ENCODE assay signal across 15 cellular contexts in genomic region chr13:26498524-26499208, GRCh38. TPM values are rescaled to one million over a fixed set of nuclear protein-coding genes. Genes with fewer than 3 reads are reported as not detected.
DNase-seq lines count a peak whose midpoint lies in the region; ATAC-seq, FAIRE-seq and TF ChIP-seq lines count a peak whose summit lies in the region.
"Had no signal": no experiment of that assay in that cellular context is flagged by ENCODE, and none has a peak within 500 bp of the region (broad histone marks: within the 10 kb centered on the region; RNA-seq: fewer than 3 reads in every experiment).

No MANE protein-coding gene starts in this region.

- H3K27ac ChIP-seq in A673 (ENCODE audit: low read depth, low read length, poor library complexity, severe bottlenecking), result peak overlapping the region; percentile 79
- H3K27ac ChIP-seq in naive thymus-derived CD4-positive, alpha-beta T cell (ENCODE audit: low read depth, low read length), result no peak overlapping the region
- H3K27ac ChIP-seq: WERI-Rb-1 had no signal

- CTCF ChIA-PET in A673 (lab: Charles Lee), result no interaction called here
- CTCF ChIA-PET in naive thymus-derived CD4-positive, alpha-beta T cell (lab: Charles Lee), result interaction anchor here (1.1 to 4.9 kb wide), 2 partner anchors 10 to 314 kb away, joined by 4 to 69 read pairs; no protein-coding TSS in a partner anchor

- H3K27me3 ChIP-seq in A673 (replicated peaks; ENCODE audit: insufficient read depth, low read depth, low read length, poor library complexity) (no peaks in the 10 kb centered on the region), adipocyte (replicated peaks; ENCODE audit: control insufficient read depth, insufficient read depth, low read length) (no peaks in the 10 kb centered on the region)
- H3K27me3 ChIP-seq in naive thymus-derived CD4-positive, alpha-beta T cell (ENCODE audit: control insufficient read depth in 2 of 2, insufficient read depth in 2 of 2, low read length in 2 of 2), result no peaks in the 10 kb centered on the region

- H3K36me3 ChIP-seq in A673 (ENCODE audit: insufficient read depth, low read length, poor library complexity, severe bottlenecking) (no peaks in the 10 kb centered on the region), adipocyte (ENCODE audit: control insufficient read depth, insufficient read depth, low read length, severe bottlenecking) (no peaks in the 10 kb centered on the region)
- H3K36me3 ChIP-seq in naive thymus-derived CD4-positive, alpha-beta T cell (ENCODE audit: control insufficient read depth in 2 of 3, insufficient read depth in 3 of 3, low read length in 3 of 3), result no peaks in the 10 kb centered on the region
- H3K36me3 ChIP-seq: WERI-Rb-1 had no signal

- no peaks in the 10 kb centered on the region for H3K36me3 Mint-ChIP-seq in naive thymus-derived CD4-positive, alpha-beta T cell
- H3K36me3 Mint-ChIP-seq: CD14-positive monocyte had no signal

- ATAC-seq in naive thymus-derived CD4-positive, alpha-beta T cell, result no peak
- ATAC-seq in GM19397 (IDR thresholded peaks at IDR 0.05; ENCODE audit: unreplicated experiment) (no peak), GM21825 (IDR thresholded peaks at IDR 0.05; ENCODE audit: unreplicated experiment) (no peak)
- ATAC-seq: stimulated activated naive CD8-positive, alpha-beta T cell treated with anti-CD3 and anti-CD28 coated beads, Interleukin-15, Interleukin-2, amounts not matched to agents 100 U/mL and 50 U/mL, for 24 hours had no signal

- intact Hi-C loops in A673 (cut with micrococcal nuclease; ENCODE audit: unreplicated experiment), result loop anchor here (5.0 kb wide), 1 partner anchor 189 kb away; no protein-coding TSS in a partner anchor
- intact Hi-C loops in naive thymus-derived CD4-positive, alpha-beta T cell (cut with micrococcal nuclease), result loop anchor here in 1 of 2 donors (5.0 kb wide), 1 partner anchor 246 kb away; the partner anchor contains the start of gene CDK8

- peak overlapping the region; percentile 9 for H3K9ac ChIP-seq in adipocyte (ENCODE audit: low read length)

- H3K9me3 ChIP-seq in A673 (ENCODE audit: low read depth, low read length, poor library complexity, severe bottlenecking) (no peaks in the 10 kb centered on the region), adipocyte (ENCODE audit: control insufficient read depth, low read length) (no peaks in the 10 kb centered on the region)
- no peaks in the 10 kb centered on the region for H3K9me3 ChIP-seq in naive thymus-derived CD4-positive, alpha-beta T cell (ENCODE audit: control insufficient read depth in 2 of 3, low read length in 3 of 3)

- FAIRE-seq in islet of Langerhans (lab: Jason Lieb, UNC), result peak; percentile 69

- H3K27me3 Mint-ChIP-seq in naive thymus-derived CD4-positive, alpha-beta T cell, result peaks cover 0 to 9% (median 4%) of the 10 kb centered on the region in 5 donors

- no peak overlapping the region for H3K4me3 Mint-ChIP-seq in naive thymus-derived CD4-positive, alpha-beta T cell
- H3K4me3 Mint-ChIP-seq: CD14-positive monocyte had no signal

- H3K4me3 ChIP-seq in A673 (ENCODE audit: low read depth, low read length, poor library complexity, severe bottlenecking), result no peak overlapping the region
- peak overlapping the region; percentile 39 for H3K4me3 ChIP-seq in adipocyte (ENCODE audit: low read length)
- H3K4me3 ChIP-seq in naive thymus-derived CD4-positive, alpha-beta T cell (ENCODE audit: low read length), result no peak overlapping the region

- no peak overlapping the region for H3K27ac Mint-ChIP-seq in naive thymus-derived CD4-positive, alpha-beta T cell
- H3K27ac Mint-ChIP-seq: CD14-positive monocyte had no signal

- POLR2A ChIA-PET in A673 (lab: Charles Lee; ENCODE audit: low non-redundant PET), result no interaction called here
- POLR2A ChIA-PET in naive thymus-derived CD4-positive, alpha-beta T cell (lab: Charles Lee), result no interaction called here

- peak; percentile 42 for DNase-seq in A673 (ENCODE audit: low spot score)
- DNase-seq in EL, result peak; percentile 37
- DNase-seq in adipocyte (ENCODE audit: low read depth), result no peak
- no peak for DNase-seq in DMS79 treated with DMSO at 0.1 percent for 48 hours (lab: John Stamatoyannopoulos, UW)
- DNase-seq in naive thymus-derived CD4-positive, alpha-beta T cell, result no peak
- DNase-seq: activated CD8-positive, alpha-beta memory T cell treated with anti-CD3 and anti-CD28 coated beads, Interleukin-2, amount 50 U/mL, for 48 hours; NCI-H1092 treated with DMSO at 0.1 percent for 48 hours; NCI-H774; stimulated activated CD4-positive, alpha-beta T cell treated with anti-CD3 and anti-CD28 coated beads, Interleukin-4, amount 100 ng/mL, for 24 hours; stimulated activated naive CD8-positive, alpha-beta T cell treated with anti-CD3 and anti-CD28 coated beads, Interleukin-15, Interleukin-2, amounts not matched to agents 100 U/mL and 50 U/mL, for 24 hours; WERI-Rb-1 had no signal

- H3K4me1 Mint-ChIP-seq in naive thymus-derived CD4-positive, alpha-beta T cell, result peaks cover 4 to 15% (median 5%) of the 10 kb centered on the region in 7 donors
- H3K4me1 Mint-ChIP-seq: CD14-positive monocyte had no signal

- BruUV-seq in A673 (replicated peaks; lab: Mats Ljungman, UMichigan), result no TSS peak

- no peak for TF ChIP-seq CTCF in A673 (conservative IDR thresholded peaks at IDR 0.05; ENCODE audit: low read depth, low read length)

- no peaks in the 10 kb centered on the region for H3K9me3 Mint-ChIP-seq in naive thymus-derived CD4-positive, alpha-beta T cell
- H3K9me3 Mint-ChIP-seq: CD14-positive monocyte had no signal

- H3K4me1 ChIP-seq in A673 (ENCODE audit: insufficient read depth, low read length, poor library complexity, severe bottlenecking) (peaks cover 32% of the 10 kb centered on the region), adipocyte (ENCODE audit: control insufficient read depth, insufficient read depth, low read length) (peaks cover 63% of the 10 kb centered on the region)
- H3K4me1 ChIP-seq in naive thymus-derived CD4-positive, alpha-beta T cell (ENCODE audit: control insufficient read depth in 2 of 2, insufficient read depth in 2 of 2, low read length in 2 of 2), result no peaks in the 10 kb centered on the region

RNA-seq across cellular contexts. Expression of gene WASF3, which starts 58.8 kb away (rescaled TPM):
- 4.6 and 5.1 TPM in 2 replicates for total RNA-seq in A673 (2021)
- under 1 TPM in 2 of 5 experiments, not detected in 3; 0.08 to 0.20 TPM for total RNA-seq in naive thymus-derived CD4-positive, alpha-beta T cell
- not detected for polyA plus RNA-seq in naive thymus-derived CD4-positive, alpha-beta T cell
- polyA plus RNA-seq: CD14-positive monocyte had no signal

Comparison
In these comparisons a context has a peak if more than half of its experiments do, and no peak if none do; other contexts are left out.
1. DNase-seq: peak in A673 (single experiment) and EL (single experiment); none in adipocyte (single experiment), DMS79 treated with DMSO at 0.1 percent for 48 hours (single experiment) and naive thymus-derived CD4-positive, alpha-beta T cell (0 of 9).